Comparison of ENCODE assay signal across 22 cellular contexts in genomic region chr14:89903340-89903965, GRCh38. TPM values are rescaled to one million over a fixed set of nuclear protein-coding genes. Genes with fewer than 3 reads are reported as not detected.
A peak's percentile ranks its signal among the peaks of the same experiment; 100 is the strongest.
DNase-seq lines count a peak whose midpoint lies in the region; ATAC-seq, FAIRE-seq and TF ChIP-seq lines count a peak whose summit lies in the region.
"Had no signal": no experiment of that assay in that cellular context is flagged by ENCODE, and none has a peak within 500 bp of the region (broad histone marks: within the 10 kb centered on the region; RNA-seq: fewer than 3 reads in every experiment).

No MANE protein-coding gene starts in this region.

- H3K36me3 ChIP-seq in thoracic aorta (no peaks in the 10 kb centered on the region), SJCRH30 (no peaks in the 10 kb centered on the region)
- H3K36me3 ChIP-seq: BE2C, cardiac muscle cell, neutrophil, upper lobe of left lung, WERI-Rb-1 had no signal

- peaks cover 0 to 16% of the 10 kb centered on the region in 2 donors for H3K4me1 ChIP-seq in thoracic aorta (ENCODE audit: control insufficient read depth in 1 of 2, low read depth in 2 of 2)
- peaks cover 5% of the 10 kb centered on the region for H3K4me1 ChIP-seq in SJCRH30

- DNase-seq in activated naive CD4-positive, alpha-beta T cell treated with anti-CD3 and anti-CD28 coated beads, Interleukin-2, amount 50 U/mL, for 72 hours (ENCODE audit: low spot score in 2 of 2) = no peak
- DNase-seq in T-helper 2 cell treated with Interferon-gamma antibody and Interleukin-4, amounts not matched to agents 5 μg/mL and 100 μg/mL, for 36 hours (ENCODE audit: low spot score) = no peak
- no peak for DNase-seq in thoracic aorta (ENCODE audit: low spot score)
- no peak for DNase-seq in NOMO-1 (lab: John Stamatoyannopoulos, UW; ENCODE audit: unreplicated experiment in 2 of 2)
- DNase-seq in SJCRH30 = no peak
- DNase-seq in HT-29 (ENCODE audit: low spot score) = no peak
- DNase-seq: activated CD4-positive, alpha-beta T cell treated with anti-CD3 and anti-CD28 coated beads, Interleukin-2, amount 10 ng/mL, durations not matched to agents 7 days and 5 days; activated CD8-positive, alpha-beta memory T cell treated with anti-CD3 and anti-CD28 coated beads, Interleukin-2, amount 50 U/mL, for 48 hours; amygdala; BE2C; glutamatergic neuron; HCEC 1CT; IMR-90; NCI-H187; upper lobe of left lung; WERI-Rb-1 had no signal

- H3K27ac Mint-ChIP-seq in activated naive CD4-positive, alpha-beta T cell treated with anti-CD3 and anti-CD28 coated beads, Interleukin-2, amount 50 U/mL, for 24 hours = no peak overlapping the region
- H3K27ac Mint-ChIP-seq in activated naive CD4-positive, alpha-beta T cell treated with anti-CD3 and anti-CD28 coated beads, Interleukin-2, amount 50 U/mL, for 72 hours = no peak overlapping the region
- H3K27ac Mint-ChIP-seq in T-helper 2 cell treated with Interferon-gamma antibody and Interleukin-4, amounts not matched to agents 5 μg/mL and 100 μg/mL, for 36 hours = peak overlapping the region; percentile 59
- H3K27ac Mint-ChIP-seq: activated CD4-positive, alpha-beta T cell treated with anti-CD3 and anti-CD28 coated beads, Interleukin-2, amount 10 ng/mL, durations not matched to agents 7 days and 5 days; dendritic cell treated with granulocyte-macrophage colony-stimulating factor and Interleukin-4, amounts not matched to agents 40 ng/mL and 50 ng/mL, for 4 days had no signal

- peaks cover 18% of the 10 kb centered on the region for H3K4me1 Mint-ChIP-seq in activated naive CD4-positive, alpha-beta T cell treated with anti-CD3 and anti-CD28 coated beads, Interleukin-2, amount 50 U/mL, for 24 hours
- peaks cover 35% of the 10 kb centered on the region for H3K4me1 Mint-ChIP-seq in T-helper 2 cell treated with Interferon-gamma antibody and Interleukin-4, amounts not matched to agents 5 μg/mL and 100 μg/mL, for 36 hours (ENCODE audit: low read depth)

- ATAC-seq in activated naive CD4-positive, alpha-beta T cell treated with anti-CD3 and anti-CD28 coated beads, Interleukin-2, amount 50 U/mL, for 72 hours = no peak
- no peak for ATAC-seq in thoracic aorta (ENCODE audit: insufficient number of reproducible peaks, low FRiP score, low read depth)

- no peaks in the 10 kb centered on the region for H3K36me3 Mint-ChIP-seq in activated naive CD4-positive, alpha-beta T cell treated with anti-CD3 and anti-CD28 coated beads, Interleukin-2, amount 50 U/mL, for 24 hours
- no peaks in the 10 kb centered on the region for H3K36me3 Mint-ChIP-seq in activated naive CD4-positive, alpha-beta T cell treated with anti-CD3 and anti-CD28 coated beads, Interleukin-2, amount 50 U/mL, for 72 hours
- no peaks in the 10 kb centered on the region for H3K36me3 Mint-ChIP-seq in T-helper 2 cell treated with Interferon-gamma antibody and Interleukin-4, amounts not matched to agents 5 μg/mL and 100 μg/mL, for 36 hours (ENCODE audit: low read depth)

- H3K27me3 Mint-ChIP-seq in activated naive CD4-positive, alpha-beta T cell treated with anti-CD3 and anti-CD28 coated beads, Interleukin-2, amount 50 U/mL, for 24 hours = peaks cover 3% of the 10 kb centered on the region
- H3K27me3 Mint-ChIP-seq in T-helper 2 cell treated with Interferon-gamma antibody and Interleukin-4, amounts not matched to agents 5 μg/mL and 100 μg/mL, for 36 hours (ENCODE audit: low read depth) = peaks cover 13% of the 10 kb centered on the region
- H3K27me3 Mint-ChIP-seq: dendritic cell treated with granulocyte-macrophage colony-stimulating factor and Interleukin-4, amounts not matched to agents 40 ng/mL and 50 ng/mL, for 4 days had no signal

- peak; percentile 74 for FAIRE-seq in endometrium (lab: Jason Lieb, UNC)

- H3K4me3 ChIP-seq in thoracic aorta (peak overlapping the region; percentile 46), SJCRH30 (no peak overlapping the region)
- H3K4me3 ChIP-seq: cardiac muscle cell, skin epidermis, upper lobe of left lung had no signal

- H3K27ac ChIP-seq in thoracic aorta (no peak overlapping the region), SJCRH30 (no peak overlapping the region)
- H3K27ac ChIP-seq: cardiac muscle cell, neutrophil, skin epidermis, upper lobe of left lung, WERI-Rb-1 had no signal

- no peak for TF ChIP-seq CTCF in thoracic aorta (IDR thresholded peaks at IDR 0.05)

- H3K27me3 ChIP-seq in thoracic aorta (replicated peaks; ENCODE audit: insufficient read depth) (no peaks in the 10 kb centered on the region), SJCRH30 (no peaks in the 10 kb centered on the region)
- H3K27me3 ChIP-seq: BE2C, cardiac muscle cell, neutrophil, upper lobe of left lung had no signal

- H3K4me3 Mint-ChIP-seq in activated naive CD4-positive, alpha-beta T cell treated with anti-CD3 and anti-CD28 coated beads, Interleukin-2, amount 50 U/mL, for 24 hours = peak overlapping the region; percentile 19
- peak overlapping the region; percentile 60 for H3K4me3 Mint-ChIP-seq in T-helper 2 cell treated with Interferon-gamma antibody and Interleukin-4, amounts not matched to agents 5 μg/mL and 100 μg/mL, for 36 hours
- H3K4me3 Mint-ChIP-seq: activated CD4-positive, alpha-beta T cell treated with anti-CD3 and anti-CD28 coated beads, Interleukin-2, amount 10 ng/mL, durations not matched to agents 7 days and 5 days; dendritic cell treated with granulocyte-macrophage colony-stimulating factor and Interleukin-4, amounts not matched to agents 40 ng/mL and 50 ng/mL, for 4 days had no signal

- H3K9me3 ChIP-seq in thoracic aorta = no peaks in the 10 kb centered on the region
- H3K9me3 ChIP-seq in SJCRH30 (replicated peaks) = no peaks in the 10 kb centered on the region
- H3K9me3 ChIP-seq: BE2C, neutrophil, upper lobe of left lung had no signal

- no peaks in the 10 kb centered on the region for H3K9me3 Mint-ChIP-seq in activated naive CD4-positive, alpha-beta T cell treated with anti-CD3 and anti-CD28 coated beads, Interleukin-2, amount 50 U/mL, for 24 hours
- H3K9me3 Mint-ChIP-seq in activated naive CD4-positive, alpha-beta T cell treated with anti-CD3 and anti-CD28 coated beads, Interleukin-2, amount 50 U/mL, for 72 hours = no peaks in the 10 kb centered on the region
- no peaks in the 10 kb centered on the region for H3K9me3 Mint-ChIP-seq in T-helper 2 cell treated with Interferon-gamma antibody and Interleukin-4, amounts not matched to agents 5 μg/mL and 100 μg/mL, for 36 hours
- H3K9me3 Mint-ChIP-seq: activated CD4-positive, alpha-beta T cell treated with anti-CD3 and anti-CD28 coated beads, Interleukin-2, amount 10 ng/mL, durations not matched to agents 7 days and 5 days; dendritic cell treated with granulocyte-macrophage colony-stimulating factor and Interleukin-4, amounts not matched to agents 40 ng/mL and 50 ng/mL, for 4 days had no signal

RNA-seq across cellular contexts. Expression of gene EFCAB11, which starts 51.1 kb away (rescaled TPM):
- 10 to 100 TPM in 1 of 2 donors, 1 to 10 TPM in 1; 8.9 to 12.5 TPM for total RNA-seq in activated naive CD4-positive, alpha-beta T cell treated with anti-CD3 and anti-CD28 coated beads, Interleukin-2, amount 50 U/mL, for 72 hours
- total RNA-seq in thoracic aorta = 1 to 10 TPM; 3.1 to 8.9 TPM
- 14.8 and 15.3 TPM in 2 replicates for total RNA-seq in SJCRH30 (2014; rRNA removed; shearing (Covaris generic))
- total RNA-seq in HT-29 (2014; rRNA removed; shearing (Covaris generic)) = 1.9 and 2.8 TPM in 2 replicates

RNA-seq across cellular contexts. Expression of gene TDP1, which starts 52.3 kb away (rescaled TPM):
- total RNA-seq in activated naive CD4-positive, alpha-beta T cell treated with anti-CD3 and anti-CD28 coated beads, Interleukin-2, amount 50 U/mL, for 72 hours = 100 to 1,000 TPM in 1 of 2 donors, 10 to 100 TPM in 1; 99.2 to 109 TPM
- total RNA-seq in thoracic aorta = 10 to 100 TPM; 11.2 to 21.4 TPM
- total RNA-seq in SJCRH30 (2014; rRNA removed; shearing (Covaris generic)) = 54.0 and 58.5 TPM in 2 replicates
- 10.3 and 12.1 TPM in 2 replicates for total RNA-seq in HT-29 (2014; rRNA removed; shearing (Covaris generic))
